In genomic region chr16:53082509-53082908, GRCh38 we compare ENCODE assay signal across 26 cellular contexts. TPM values are rescaled to one million over a fixed set of nuclear protein-coding genes. Genes with fewer than 3 reads are reported as not detected.
A peak's percentile ranks its signal among the peaks of the same experiment; 100 is the strongest.
DNase-seq lines count a peak whose midpoint lies in the region; ATAC-seq, FAIRE-seq and TF ChIP-seq lines count a peak whose summit lies in the region.
"Had no signal": no experiment of that assay in that cellular context is flagged by ENCODE, and none has a peak within 500 bp of the region (broad histone marks: within the 10 kb centered on the region; RNA-seq: fewer than 3 reads in every experiment).

No MANE protein-coding gene starts in this region.

- no peak for TF ChIP-seq RAD21 in H1 (IDR thresholded peaks at IDR 0.05 in 1 of 2, conservative IDR thresholded peaks at IDR 0.05 in 1 of 2; ENCODE audit: low read depth in 2 of 2, low read length in 2 of 2)

- TF ChIP-seq POLR2A in H1 (IDR thresholded peaks at IDR 0.05; ENCODE audit: control extremely low read depth in 1 of 2, low read depth in 2 of 2, low read length in 2 of 2) (no peak), GM12892 (IDR thresholded peaks at IDR 0.05; ENCODE audit: low read depth, low read length) (no peak)

- 0 out of 2 replicates have a peak overlapping the region, but pooled peaks have one; percentile 25 for H2BK15ac ChIP-seq in H1 (ENCODE audit: low read length)

- H3K36me3 ChIP-seq in BLaER1, result peaks cover 5% of the 10 kb centered on the region; the same call in 1 of the 2 replicates
- H3K36me3 ChIP-seq in H1 (ENCODE audit: control insufficient read depth in 2 of 4, insufficient read depth in 4 of 4, low read length in 3 of 4), result no peaks in the 10 kb centered on the region; a peak in 1 of 8 replicates
- H3K36me3 ChIP-seq: brain microvascular endothelial cell, ovary, transverse colon had no signal

- H3K9ac ChIP-seq in BLaER1 (no peak overlapping the region), H1 (replicated peaks in 1 of 4; ENCODE audit: extremely low read depth in 1 of 4, low read depth in 3 of 4, low read length in 3 of 4) (no peak overlapping the region)

- H4K20me1 ChIP-seq in BLaER1 (no peaks in the 10 kb centered on the region), H1 (replicated peaks in 1 of 2; ENCODE audit: control insufficient read depth in 1 of 2, insufficient read depth in 2 of 2, low read length in 2 of 2) (no peaks in the 10 kb centered on the region)

- peaks cover 5% of the 10 kb centered on the region; the same call in 1 of the 2 replicates for H3K79me1 ChIP-seq in H1 (ENCODE audit: low read depth, low read length)

- peaks cover 0 to 19% of the 10 kb centered on the region in 2 experiments; a peak in 2 of 4 replicates for H3K79me2 ChIP-seq in H1 (ENCODE audit: control insufficient read depth in 1 of 2, insufficient read depth in 2 of 2, low read length in 2 of 2)

- H3K27ac Mint-ChIP-seq in HFFc6 (peak overlapping the region; percentile 62), nephron progenitor cell (peak overlapping the region; percentile 37)
- peak overlapping the region in 1 of 2 donors; percentile 31 for H3K27ac Mint-ChIP-seq in effector memory CD8-positive, alpha-beta T cell
- H3K27ac Mint-ChIP-seq: activated CD8-positive, alpha-beta memory T cell treated with anti-CD3 and anti-CD28 coated beads, Interleukin-2, amount 10 ng/mL, durations not matched to agents 7 days and 5 days; CD14-positive monocyte; naive thymus-derived CD4-positive, alpha-beta T cell had no signal

- H3K27me3 Mint-ChIP-seq in HFFc6 (ENCODE audit: insufficient read depth) (peaks cover 6% of the 10 kb centered on the region), nephron progenitor cell (ENCODE audit: low read depth, poor library complexity) (peaks cover 2% of the 10 kb centered on the region)
- no peaks in the 10 kb centered on the region for H3K27me3 Mint-ChIP-seq in effector memory CD8-positive, alpha-beta T cell
- H3K27me3 Mint-ChIP-seq: activated CD8-positive, alpha-beta memory T cell treated with anti-CD3 and anti-CD28 coated beads, Interleukin-2, amount 10 ng/mL, durations not matched to agents 7 days and 5 days had no signal

- no peaks in the 10 kb centered on the region for H3K9me3 Mint-ChIP-seq in HFFc6
- H3K9me3 Mint-ChIP-seq in nephron progenitor cell, result peaks cover 12% of the 10 kb centered on the region
- H3K9me3 Mint-ChIP-seq in effector memory CD8-positive, alpha-beta T cell, result no peaks in the 10 kb centered on the region
- H3K9me3 Mint-ChIP-seq: CD14-positive monocyte had no signal

- H3K4me1 Mint-ChIP-seq in HFFc6 (ENCODE audit: low read depth), result peaks cover 97% of the 10 kb centered on the region
- H3K4me1 Mint-ChIP-seq in nephron progenitor cell, result peaks cover 84% of the 10 kb centered on the region
- peaks cover 18 to 25% of the 10 kb centered on the region in 2 donors for H3K4me1 Mint-ChIP-seq in effector memory CD8-positive, alpha-beta T cell (ENCODE audit: low read depth in 2 of 2)

- H2AFZ ChIP-seq in H1 (ENCODE audit: low read length), result no peak overlapping the region

- H3K23me2 ChIP-seq in H1 (ENCODE audit: low read depth, low read length), result no peaks in the 10 kb centered on the region

- H3K4me3 ChIP-seq in BLaER1 (no peak overlapping the region), H1 (ENCODE audit: extremely low read depth in 1 of 4, insufficient read depth in 2 of 4, low read depth in 3 of 4, low read length in 4 of 4) (no peak overlapping the region)
- H3K4me3 ChIP-seq: ovary, spleen, transverse colon had no signal

- TF ChIP-seq CTCF in HFFc6 (IDR thresholded peaks at IDR 0.05), result no peak
- no peak for TF ChIP-seq CTCF in H1 (IDR thresholded peaks at IDR 0.05; ENCODE audit: control extremely low read depth in 1 of 3, insufficient read depth in 1 of 3, low read depth in 1 of 3, low read length in 3 of 3)
- TF ChIP-seq CTCF in nephron progenitor cell (IDR thresholded peaks at IDR 0.05), result no peak

- no peak overlapping the region for H4K91ac ChIP-seq in H1 (replicated peaks; ENCODE audit: insufficient read length, low read length)

- H2BK12ac ChIP-seq in H1 (ENCODE audit: low read depth, low read length), result peak overlapping the region; percentile 68; the same call in 1 of the 2 replicates

- no peak overlapping the region for H4K5ac ChIP-seq in H1 (ENCODE audit: insufficient read length, low read depth, low read length)

- peaks cover 23% of the 10 kb centered on the region for H3K36me3 Mint-ChIP-seq in HFFc6 (ENCODE audit: low read depth)
- peaks cover 23% of the 10 kb centered on the region for H3K36me3 Mint-ChIP-seq in nephron progenitor cell (ENCODE audit: low read depth)
- no peaks in the 10 kb centered on the region for H3K36me3 Mint-ChIP-seq in effector memory CD8-positive, alpha-beta T cell (ENCODE audit: insufficient read depth)

- CTCF ChIA-PET in H1 (lab: Charles Lee; ENCODE audit: partially characterized antibody), result no interaction called here

- peak overlapping the region; percentile 27 for H3K4me2 ChIP-seq in BLaER1
- no peak overlapping the region for H3K4me2 ChIP-seq in H1 (ENCODE audit: insufficient read depth in 1 of 2, low read depth in 2 of 2, low read length in 2 of 2)

- no peak overlapping the region for H2BK120ac ChIP-seq in H1 (replicated peaks; ENCODE audit: low read depth, low read length)

- H3K4me1 ChIP-seq in BLaER1 (peaks cover 70% of the 10 kb centered on the region), H1 (replicated peaks in 1 of 4; ENCODE audit: control insufficient read depth in 3 of 4, insufficient read depth in 4 of 4, low read length in 3 of 4) (peaks cover 9 to 31% (median 26%) of the 10 kb centered on the region in 4 experiments; a peak in 5 of 7 replicates)

- H3K4me3 Mint-ChIP-seq in HFFc6, result no peak overlapping the region
- no peak overlapping the region for H3K4me3 Mint-ChIP-seq in nephron progenitor cell
- no peak overlapping the region for H3K4me3 Mint-ChIP-seq in effector memory CD8-positive, alpha-beta T cell
- H3K4me3 Mint-ChIP-seq: activated CD8-positive, alpha-beta memory T cell treated with anti-CD3 and anti-CD28 coated beads, Interleukin-2, amount 10 ng/mL, durations not matched to agents 7 days and 5 days; CD14-positive monocyte; naive thymus-derived CD4-positive, alpha-beta T cell had no signal

- H3K23ac ChIP-seq in H1 (ENCODE audit: insufficient read length), result no peak overlapping the region

- H3K14ac ChIP-seq in H1 (ENCODE audit: insufficient read length), result no peak overlapping the region

- H3K4ac ChIP-seq in H1 (replicated peaks; ENCODE audit: insufficient read length, low read depth, low read length), result no peak overlapping the region

- H3K9me3 ChIP-seq in BLaER1 (no peaks in the 10 kb centered on the region), H1 (ENCODE audit: insufficient read depth in 2 of 2, low read depth in 1 of 2, low read length in 1 of 2) (no peaks in the 10 kb centered on the region)
- H3K9me3 ChIP-seq: ovary, spleen, transverse colon had no signal

- no peak for ATAC-seq in effector memory CD8-positive, alpha-beta T cell (replicated peaks)
- ATAC-seq: activated CD8-positive, alpha-beta memory T cell treated with anti-CD3 and anti-CD28 coated beads, Interleukin-2, amount 10 ng/mL, durations not matched to agents 7 days and 5 days; naive thymus-derived CD4-positive, alpha-beta T cell; PC-3 had no signal

- peak overlapping the region; percentile 28; the same call in 1 of the 2 replicates for H2BK20ac ChIP-seq in H1 (ENCODE audit: low read length)

- 74% methylated on average over 4 of the region's 4 CpGs; no CpG with 5 or more reads in 1 of the 2 experiments for WGBS in H1 (ENCODE audit: extremely low coverage in 1 of 2, insufficient coverage in 1 of 2, insufficient read length in 1 of 2, insufficient replicate concordance in 2 of 2, low coverage in 1 of 2, low lambda C conversion rate in 2 of 2, missing lambda C conversion rate in 1 of 2), 2 experiments

- H3K27ac ChIP-seq in BLaER1 (no peak overlapping the region), H1 (ENCODE audit: low read depth, low read length) (no peak overlapping the region)
- H3K27ac ChIP-seq: brain microvascular endothelial cell, ovary, spleen had no signal

- POLR2A ChIA-PET in H1 (lab: Charles Lee; ENCODE audit: partially characterized antibody), result no interaction called here

- no peak for DNase-seq in HFFc6
- DNase-seq in H1 (ENCODE audit: low read depth in 1 of 2, low spot score in 2 of 2), result no peak
- no peak for DNase-seq in nephron progenitor cell
- DNase-seq in GM12892 (ENCODE audit: insufficient read length), result no peak
- DNase-seq in effector memory CD8-positive, alpha-beta T cell, result no peak
- no peak for DNase-seq in EL
- DNase-seq: activated CD4-positive, CD25-positive, alpha-beta regulatory T cell; activated CD8-positive, alpha-beta memory T cell treated with anti-CD3 and anti-CD28 coated beads, Interleukin-2, amount 10 ng/mL, durations not matched to agents 7 days and 5 days; activated naive CD4-positive, alpha-beta T cell treated with Interleukin-2 at 50 U/mL for 16 hours; activated T-cell treated with anti-CD3 and anti-CD28 coated beads, Interleukin-2, amount 50 U/mL, for 48 hours; brain microvascular endothelial cell; Calu3; DND-41; effector CD4-positive, alpha-beta T cell; naive thymus-derived CD4-positive, alpha-beta T cell; NCI-H1092 treated with DMSO at 0.1 percent for 48 hours; NCI-H187 treated with DMSO at 0.1 percent for 48 hours; NCI-H524 treated with DMSO at 0.1 percent for 48 hours; ovary; PC-3; SHP77 treated with DMSO at 0.1 percent for 48 hours; spleen; transverse colon had no signal

- H3K56ac ChIP-seq in H1 (replicated peaks; ENCODE audit: insufficient read length, low read depth, low read length), result no peak overlapping the region

- H2BK5ac ChIP-seq in H1 (ENCODE audit: low read depth, low read length), result no peak overlapping the region

- H3K27me3 ChIP-seq in BLaER1 (no peaks in the 10 kb centered on the region), H1 (replicated peaks in 1 of 4; ENCODE audit: control insufficient read depth in 3 of 4, extremely low read depth in 1 of 4, insufficient read depth in 3 of 4, low read length in 3 of 4) (no peaks in the 10 kb centered on the region)
- H3K27me3 ChIP-seq: brain microvascular endothelial cell, ovary, spleen, transverse colon had no signal

- H2AK5ac ChIP-seq in H1 (ENCODE audit: low read depth, low read length), result peak overlapping the region; percentile 34; the same call in 1 of the 2 replicates

- H3K18ac ChIP-seq in H1 (ENCODE audit: extremely low read depth, low read length), result no peak overlapping the region

- TF ChIP-seq EP300 in H1 (IDR thresholded peaks at IDR 0.05; ENCODE audit: borderline replicate concordance in 1 of 2, low read depth in 2 of 2, low read length in 2 of 2), result no peak

- no peak overlapping the region for H4K8ac ChIP-seq in H1 (ENCODE audit: extremely low read depth, insufficient read depth, low read length)

- FAIRE-seq in H1 (lab: Jason Lieb, UNC) (no peak), GM12892 (lab: Jason Lieb, UNC) (no peak)
- FAIRE-seq: colon had no signal

RNA-seq across cellular contexts. Expression of gene CHD9, which starts 27.7 kb away (rescaled TPM):
- 10 to 100 TPM; 39.7 to 48.8 (median 45.7) TPM for total RNA-seq in HFFc6 (2021; fragmentation: NEBNext Ultra II Directional; extraction: Animal tissue kit (Norgen Biotek cat#: 25700))
- 27.5 and 32.4 TPM in 2 replicates for total RNA-seq in H1 (2021; fragmentation: NEBNext Ultra II Directional; extraction: Animal tissue kit (Norgen Biotek cat#: 25700))
- 5.9 and 9.9 TPM in 2 replicates for polyA plus RNA-seq in H1 (2011; rRNA removed)
- 12.8 TPM for polyA plus RNA-seq in H1 (2011; cell fraction: cytosol; rRNA removed)
- polyA plus RNA-seq in H1 (2011; cell fraction: nucleus; rRNA removed), result 8.5 TPM
- 12.2 to 24.6 TPM (median 15.0 TPM) in 4 replicates for polyA plus RNA-seq in H1 (2012, experiment 1 of 2)
- 1.4 TPM for polyA plus RNA-seq in H1 (2012, experiment 2 of 2)
- 28.1 TPM for polyA plus RNA-seq in H1 (2013, experiment 1 of 2)
- polyA plus RNA-seq in H1 (2013, experiment 2 of 2), result 26.4 TPM
- 73.8 and 104 TPM in 2 replicates for polyA minus RNA-seq in H1 (2011; rRNA and poly(A)+ RNA removed)
- 29.0 TPM for polyA minus RNA-seq in H1 (2011; cell fraction: cytosol; rRNA and poly(A)+ RNA removed)
- 131 TPM for polyA minus RNA-seq in H1 (2011; cell fraction: nucleus; rRNA and poly(A)+ RNA removed)
- 40.0 TPM for polyA plus RNA-seq in GM12892 (2012; ENCODE audit: missing spikeins)

RNA-seq across cellular contexts. Expression of gene CHD9NB, which starts 29.8 kb away (rescaled TPM):
- 1 to 10 TPM; 2.1 to 4.0 (median 3.1) TPM for total RNA-seq in HFFc6 (2021; fragmentation: NEBNext Ultra II Directional; extraction: Animal tissue kit (Norgen Biotek cat#: 25700))
- 3.8 and 4.5 TPM in 2 replicates for total RNA-seq in H1 (2021; fragmentation: NEBNext Ultra II Directional; extraction: Animal tissue kit (Norgen Biotek cat#: 25700))
- 5.3 and 5.9 TPM in 2 replicates for polyA plus RNA-seq in H1 (2011; rRNA removed)
- 10.1 TPM for polyA plus RNA-seq in H1 (2011; cell fraction: cytosol; rRNA removed)
- polyA plus RNA-seq in H1 (2011; cell fraction: nucleus; rRNA removed), result 8.1 TPM
- polyA plus RNA-seq in H1 (2012, experiment 1 of 2), result 6.7 to 11.2 TPM (median 9.3 TPM) in 4 replicates
- polyA plus RNA-seq in H1 (2012, experiment 2 of 2), result 6.5 TPM
- polyA plus RNA-seq in H1 (2013, experiment 1 of 2), result 3.1 TPM
- 2.5 TPM for polyA plus RNA-seq in H1 (2013, experiment 2 of 2)
- polyA minus RNA-seq in H1 (2011; rRNA and poly(A)+ RNA removed), result 9.4 and 12.5 TPM in 2 replicates
- 5.3 TPM for polyA minus RNA-seq in H1 (2011; cell fraction: cytosol; rRNA and poly(A)+ RNA removed)
- polyA minus RNA-seq in H1 (2011; cell fraction: nucleus; rRNA and poly(A)+ RNA removed), result 29.4 TPM
- polyA plus RNA-seq in GM12892 (2012; ENCODE audit: missing spikeins), result 0.85 TPM
- polyA plus RNA-seq: CD14-positive monocyte; naive thymus-derived CD4-positive, alpha-beta T cell had no signal
